8 cellular contexts compared by ENCODE assay signal in the genomic region with DNA sequence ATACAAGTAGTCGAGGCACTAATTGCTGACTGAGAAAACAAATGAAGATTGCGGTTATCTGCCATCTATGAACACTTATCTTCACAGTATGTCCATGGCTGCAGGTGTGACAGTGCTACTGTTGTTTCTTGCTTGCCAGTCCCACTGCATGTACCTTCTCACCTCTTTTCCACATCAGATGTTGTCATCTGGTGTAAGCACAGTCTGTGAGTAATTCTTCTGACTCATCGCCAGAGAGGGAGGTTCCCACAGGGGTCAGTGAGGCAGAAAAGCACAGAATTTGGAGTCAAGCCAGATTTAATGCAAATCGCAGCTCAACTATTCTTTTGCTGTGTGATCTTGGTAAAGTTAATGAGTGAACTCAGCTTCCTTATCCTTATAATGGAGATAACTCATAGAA.
A peak's percentile ranks its signal among the peaks of the same experiment; 100 is the strongest.
DNase-seq lines count a peak whose midpoint lies in the region; ATAC-seq and TF ChIP-seq lines count a peak whose summit lies in the region.

No MANE protein-coding gene starts in this region.

- CTCF ChIA-PET in activated CD4-positive, alpha-beta T cell treated with anti-CD3 and anti-CD28 coated beads for 36 hours (lab: Charles Lee) = no interaction called here
- CTCF ChIA-PET in Caco-2 (lab: Charles Lee) = no interaction called here

- no peak overlapping the region for H3K27ac Mint-ChIP-seq in activated CD4-positive, alpha-beta T cell treated with anti-CD3 and anti-CD28 coated beads for 36 hours
- H3K27ac Mint-ChIP-seq in activated naive CD8-positive, alpha-beta T cell treated with anti-CD3 and anti-CD28 coated beads, Interleukin-2, amount 50 U/mL, for 24 hours = no peak overlapping the region
- no peak overlapping the region for H3K27ac Mint-ChIP-seq in Caco-2 (ENCODE audit: unreplicated experiment)

- no peak overlapping the region for H3K4me3 ChIP-seq in Caco-2 (ENCODE audit: low read depth, low read length)

- no peaks in the 10 kb centered on the region for H3K36me3 Mint-ChIP-seq in activated CD4-positive, alpha-beta T cell treated with anti-CD3 and anti-CD28 coated beads for 36 hours (ENCODE audit: low read depth)
- no peaks in the 10 kb centered on the region for H3K36me3 Mint-ChIP-seq in activated naive CD8-positive, alpha-beta T cell treated with anti-CD3 and anti-CD28 coated beads, Interleukin-2, amount 50 U/mL, for 24 hours (ENCODE audit: low read depth)
- H3K36me3 Mint-ChIP-seq in Caco-2 (ENCODE audit: insufficient read depth, unreplicated experiment) = no peaks in the 10 kb centered on the region

- in situ Hi-C loops in G401 (cut with HindIII; ENCODE audit: low sequenced_read_pairs) = no loop called here

- no peak overlapping the region for H3K4me3 Mint-ChIP-seq in activated CD4-positive, alpha-beta T cell treated with anti-CD3 and anti-CD28 coated beads for 36 hours
- H3K4me3 Mint-ChIP-seq in activated naive CD8-positive, alpha-beta T cell treated with anti-CD3 and anti-CD28 coated beads, Interleukin-2, amount 50 U/mL, for 24 hours = no peak overlapping the region
- no peak overlapping the region for H3K4me3 Mint-ChIP-seq in Caco-2 (ENCODE audit: unreplicated experiment)

- H3K4me1 Mint-ChIP-seq in activated CD4-positive, alpha-beta T cell treated with anti-CD3 and anti-CD28 coated beads for 36 hours = peaks cover 11% of the 10 kb centered on the region
- peaks cover 4% of the 10 kb centered on the region for H3K4me1 Mint-ChIP-seq in activated naive CD8-positive, alpha-beta T cell treated with anti-CD3 and anti-CD28 coated beads, Interleukin-2, amount 50 U/mL, for 24 hours
- H3K4me1 Mint-ChIP-seq in Caco-2 (ENCODE audit: low read depth, unreplicated experiment) = peaks cover 7% of the 10 kb centered on the region

- peak; percentile 33 for DNase-seq in activated CD4-positive, alpha-beta T cell treated with anti-CD3 and anti-CD28 coated beads for 36 hours
- DNase-seq in activated CD4-positive, alpha-beta T cell treated with anti-CD3 and anti-CD28 coated beads for 1 hour = no peak
- DNase-seq in activated naive CD8-positive, alpha-beta T cell treated with anti-CD3 and anti-CD28 coated beads, Interleukin-2, amount 50 U/mL, for 24 hours = peak; percentile 4
- DNase-seq in non-pigmented ciliary epithelial cell (ENCODE audit: low read depth) = peak; percentile 76
- DNase-seq in G401 (ENCODE audit: low spot score) = no peak
- no peak for DNase-seq in Caco-2

- ATAC-seq in activated CD4-positive, alpha-beta T cell treated with anti-CD3 and anti-CD28 coated beads for 36 hours = peak; percentile 98
- peak; percentile 90 for ATAC-seq in GM21529 (IDR thresholded peaks at IDR 0.05; ENCODE audit: unreplicated experiment)
- ATAC-seq in HG03575 (IDR thresholded peaks at IDR 0.05; ENCODE audit: extremely low read depth, insufficient number of reproducible peaks, low FRiP score, unreplicated experiment) = peak; percentile 83
- peak; percentile 75 for ATAC-seq in activated naive CD8-positive, alpha-beta T cell treated with anti-CD3 and anti-CD28 coated beads, Interleukin-2, amount 50 U/mL, for 24 hours

- BruUV-seq in Caco-2 (replicated peaks; lab: Mats Ljungman, UMichigan) = no TSS peak

- POLR2A ChIA-PET in activated CD4-positive, alpha-beta T cell treated with anti-CD3 and anti-CD28 coated beads for 36 hours (lab: Charles Lee) = no interaction called here
- POLR2A ChIA-PET in Caco-2 (lab: Charles Lee) = no interaction called here

- no peak for TF ChIP-seq CTCF in Caco-2 (IDR thresholded peaks at IDR 0.05; ENCODE audit: insufficient read depth in 1 of 2, low read depth in 1 of 2, low read length in 1 of 2, severe bottlenecking in 1 of 2, unreplicated experiment in 1 of 2)

- H3K27me3 Mint-ChIP-seq in activated CD4-positive, alpha-beta T cell treated with anti-CD3 and anti-CD28 coated beads for 36 hours = no peaks in the 10 kb centered on the region
- peaks cover 2% of the 10 kb centered on the region for H3K27me3 Mint-ChIP-seq in activated naive CD8-positive, alpha-beta T cell treated with anti-CD3 and anti-CD28 coated beads, Interleukin-2, amount 50 U/mL, for 24 hours
- H3K27me3 Mint-ChIP-seq in Caco-2 (ENCODE audit: insufficient read depth, unreplicated experiment) = no peaks in the 10 kb centered on the region

- no peaks in the 10 kb centered on the region for H3K9me3 Mint-ChIP-seq in activated CD4-positive, alpha-beta T cell treated with anti-CD3 and anti-CD28 coated beads for 36 hours (ENCODE audit: low read depth)
- no peaks in the 10 kb centered on the region for H3K9me3 Mint-ChIP-seq in activated naive CD8-positive, alpha-beta T cell treated with anti-CD3 and anti-CD28 coated beads, Interleukin-2, amount 50 U/mL, for 24 hours
- no peaks in the 10 kb centered on the region for H3K9me3 Mint-ChIP-seq in Caco-2 (ENCODE audit: unreplicated experiment)

- no peaks in the 10 kb centered on the region for H3K36me3 ChIP-seq in Caco-2 (ENCODE audit: control insufficient read depth, insufficient read depth, low read length)

- peaks cover 15% of the 10 kb centered on the region; the same call in 1 of the 2 replicates for H3K4me1 ChIP-seq in Caco-2

- H3K9me3 ChIP-seq in Caco-2 = no peaks in the 10 kb centered on the region

- no peaks in the 10 kb centered on the region for H3K27me3 ChIP-seq in Caco-2 (replicated peaks; ENCODE audit: control insufficient read depth, insufficient read depth, low read length)

- intact Hi-C loops in activated CD4-positive, alpha-beta T cell treated with anti-CD3 and anti-CD28 coated beads for 36 hours (cut with DNase I, micrococcal nuclease) = no loop called here
- intact Hi-C loops in Caco-2 (cut with micrococcal nuclease; ENCODE audit: unreplicated experiment) = no loop called here

Comparison
In these comparisons a context has a peak if more than half of its experiments do, and no peak if none do; other contexts are left out.
1. DNase-seq: peak in activated CD4-positive, alpha-beta T cell treated with anti-CD3 and anti-CD28 coated beads for 36 hours (single experiment), activated naive CD8-positive, alpha-beta T cell treated with anti-CD3 and anti-CD28 coated beads, Interleukin-2, amount 50 U/mL, for 24 hours (single experiment) and non-pigmented ciliary epithelial cell (single experiment); none in activated CD4-positive, alpha-beta T cell treated with anti-CD3 and anti-CD28 coated beads for 1 hour (single experiment), G401 (single experiment) and Caco-2 (0 of 2).
2. Peak in every context shown above with its lines, with median percentiles within 50 percentile points of each other: ATAC-seq.